24 cellular contexts compared by ENCODE assay signal in the genomic region with DNA sequence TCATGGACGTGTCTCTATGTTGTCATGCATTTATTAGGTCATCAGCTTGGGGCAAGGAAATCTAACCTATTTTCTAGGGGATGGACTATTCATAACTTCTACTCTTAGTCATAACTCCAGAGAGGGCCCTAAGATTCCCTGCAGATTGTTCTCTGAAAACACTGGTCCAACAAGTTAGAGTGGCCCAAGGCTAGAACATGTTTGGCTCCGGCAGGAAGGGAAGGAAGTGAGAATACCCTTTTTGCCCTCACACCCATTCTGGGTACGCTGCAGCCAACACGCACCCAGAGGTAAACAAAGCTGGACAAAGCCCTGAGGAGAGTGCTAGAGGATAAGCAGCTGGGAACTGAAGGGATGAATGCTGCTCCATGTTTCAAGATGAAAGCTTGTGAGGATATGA. TPM values are rescaled to one million over a fixed set of nuclear protein-coding genes. Genes with fewer than 3 reads are reported as not detected.
DNase-seq lines count a peak whose midpoint lies in the region; ATAC-seq and TF ChIP-seq lines count a peak whose summit lies in the region.
"Had no signal": no experiment of that assay in that cellular context is flagged by ENCODE, and none has a peak within 500 bp of the region (broad histone marks: within the 10 kb centered on the region; RNA-seq: fewer than 3 reads in every experiment).

No MANE protein-coding gene starts in this region.

- ATAC-seq in left cardiac atrium, result no peak
- ATAC-seq in activated T-helper 17 cell treated with anti-CD3 and anti-CD28 coated beads, Interleukin-2, amount 50 U/mL, for 72 hours (replicated peaks), result no peak
- ATAC-seq: gastrocnemius medialis, SK-N-SH treated with all-trans-retinoic acid at 6 μM for 48 hours had no signal

- no peak overlapping the region for H3K4me3 ChIP-seq in left ventricle myocardium inferior
- no peak overlapping the region for H3K4me3 ChIP-seq in stomach
- H3K4me3 ChIP-seq: coronary artery, gastrocnemius medialis had no signal

- TF ChIP-seq CTCF in left ventricle myocardium inferior (IDR thresholded peaks at IDR 0.05; ENCODE audit: borderline replicate concordance) (no peak), type B pancreatic cell (conservative IDR thresholded peaks at IDR 0.05) (no peak), stomach (IDR thresholded peaks at IDR 0.05) (no peak)

- no peak for TF ChIP-seq EP300 in stomach (IDR thresholded peaks at IDR 0.05)

- peaks cover 33% of the 10 kb centered on the region for H3K4me1 ChIP-seq in left ventricle myocardium inferior
- peaks cover 21 to 38% (median 30%) of the 10 kb centered on the region in 4 donors for H3K4me1 ChIP-seq in stomach

- DNase-seq in left ventricle myocardium inferior (no peak), left cardiac atrium (no peak), islet precursor cell (peak; percentile 47), type B pancreatic cell (ENCODE audit: extremely low spot score, unreplicated experiment) (no peak), stomach (no peak)
- DNase-seq: activated CD4-positive, CD25-positive, alpha-beta regulatory T cell treated with anti-CD3 and anti-CD28 coated beads, Interleukin-2, amount 50 U/mL, for 72 hours; activated naive CD8-positive, alpha-beta T cell treated with anti-CD3 and anti-CD28 coated beads, Interleukin-2, amount 10 ng/mL, durations not matched to agents 7 days and 5 days; brain microvascular endothelial cell; C1 segment of cervical spinal cord; gastrocnemius medialis; KG1; NCI-H1092; NCI-H2029; NCI-H345; stimulated activated CD4-positive, alpha-beta T cell treated with anti-CD3 and anti-CD28 coated beads, Interleukin-4, amount 100 ng/mL, for 4 hours; T-helper 9 cell had no signal

- H3K4me1 Mint-ChIP-seq in type B pancreatic cell (ENCODE audit: unreplicated experiment), result peaks cover 22% of the 10 kb centered on the region
- H3K4me1 Mint-ChIP-seq in activated T-helper 17 cell treated with anti-CD3 and anti-CD28 coated beads, Interleukin-2, amount 50 U/mL, for 72 hours, result no peaks in the 10 kb centered on the region

- peak overlapping the region; percentile 88 for H3K27ac Mint-ChIP-seq in type B pancreatic cell
- no peak overlapping the region for H3K27ac Mint-ChIP-seq in activated T-helper 17 cell treated with anti-CD3 and anti-CD28 coated beads, Interleukin-2, amount 50 U/mL, for 72 hours
- H3K27ac Mint-ChIP-seq: activated naive CD8-positive, alpha-beta T cell treated with anti-CD3 and anti-CD28 coated beads, Interleukin-2, amount 10 ng/mL, durations not matched to agents 7 days and 5 days; activated T-helper 1 cell treated with anti-CD3 and anti-CD28 coated beads, Interleukin-12 subunit alpha, Interleukin-12 subunit beta, Interleukin-2, Interleukin-4 antibody, amounts not matched to agents 30 ng/mL and 10 ng/mL and 1 ng/mL, durations not matched to agents 14 hours and 24 hours and 36 hours; mesothelial cell of epicardium; nephron; progenitor cell of endocrine pancreas had no signal

- no peaks in the 10 kb centered on the region for H3K27me3 Mint-ChIP-seq in type B pancreatic cell
- H3K27me3 Mint-ChIP-seq in activated T-helper 17 cell treated with anti-CD3 and anti-CD28 coated beads, Interleukin-2, amount 50 U/mL, for 72 hours, result no peaks in the 10 kb centered on the region
- H3K27me3 Mint-ChIP-seq: activated naive CD8-positive, alpha-beta T cell treated with anti-CD3 and anti-CD28 coated beads, Interleukin-2, amount 10 ng/mL, durations not matched to agents 7 days and 5 days; progenitor cell of endocrine pancreas had no signal

- WGBS in stomach, 5 donors, result 45 to 60% (median 54%) methylated on average over 4 of the region's 4 CpGs

- TF ChIP-seq POLR2A in stomach (IDR thresholded peaks at IDR 0.05), result no peak

- H3K36me3 ChIP-seq in left ventricle myocardium inferior (peaks cover 5% of the 10 kb centered on the region), stomach (peaks cover 4 to 32% (median 16%) of the 10 kb centered on the region in 4 donors)
- H3K36me3 ChIP-seq: gastrocnemius medialis had no signal

- H3K27me3 ChIP-seq in left ventricle myocardium inferior (ENCODE audit: low read depth) (no peaks in the 10 kb centered on the region), stomach (no peaks in the 10 kb centered on the region)
- H3K27me3 ChIP-seq: brain microvascular endothelial cell, gastrocnemius medialis had no signal

- no peaks in the 10 kb centered on the region for H3K9me3 Mint-ChIP-seq in type B pancreatic cell
- no peaks in the 10 kb centered on the region for H3K9me3 Mint-ChIP-seq in activated T-helper 17 cell treated with anti-CD3 and anti-CD28 coated beads, Interleukin-2, amount 50 U/mL, for 72 hours
- H3K9me3 Mint-ChIP-seq: activated naive CD8-positive, alpha-beta T cell treated with anti-CD3 and anti-CD28 coated beads, Interleukin-2, amount 10 ng/mL, durations not matched to agents 7 days and 5 days; activated T-helper 1 cell treated with anti-CD3 and anti-CD28 coated beads, Interleukin-12 subunit alpha, Interleukin-12 subunit beta, Interleukin-2, Interleukin-4 antibody, amounts not matched to agents 30 ng/mL and 10 ng/mL and 1 ng/mL, durations not matched to agents 14 hours and 24 hours and 36 hours; mesothelial cell of epicardium; nephron had no signal

- peak overlapping the region; percentile 55 for H3K4me3 Mint-ChIP-seq in type B pancreatic cell
- H3K4me3 Mint-ChIP-seq in activated T-helper 17 cell treated with anti-CD3 and anti-CD28 coated beads, Interleukin-2, amount 50 U/mL, for 72 hours, result no peak overlapping the region
- H3K4me3 Mint-ChIP-seq: activated naive CD8-positive, alpha-beta T cell treated with anti-CD3 and anti-CD28 coated beads, Interleukin-2, amount 10 ng/mL, durations not matched to agents 7 days and 5 days; activated T-helper 1 cell treated with anti-CD3 and anti-CD28 coated beads, Interleukin-12 subunit alpha, Interleukin-12 subunit beta, Interleukin-2, Interleukin-4 antibody, amounts not matched to agents 30 ng/mL and 10 ng/mL and 1 ng/mL, durations not matched to agents 14 hours and 24 hours and 36 hours; mesothelial cell of epicardium; nephron had no signal

- H3K36me3 Mint-ChIP-seq in type B pancreatic cell, result no peaks in the 10 kb centered on the region
- no peaks in the 10 kb centered on the region for H3K36me3 Mint-ChIP-seq in activated T-helper 17 cell treated with anti-CD3 and anti-CD28 coated beads, Interleukin-2, amount 50 U/mL, for 72 hours (ENCODE audit: low read depth)
- H3K36me3 Mint-ChIP-seq: activated naive CD8-positive, alpha-beta T cell treated with anti-CD3 and anti-CD28 coated beads, Interleukin-2, amount 10 ng/mL, durations not matched to agents 7 days and 5 days had no signal

- intact Hi-C loops in left ventricle myocardium inferior (cut with micrococcal nuclease) (loop anchor here (10.0 kb wide), 1 partner anchor 128 kb away; a partner anchor contains a TSS), left cardiac atrium (cut with DNase I) (loop anchor here (10.0 kb wide), 2 partner anchors 138 to 248 kb away; no protein-coding TSS in a partner anchor), stomach (cut with DNase I; ENCODE audit: low total_unique reads) (no loop called here)

- peak overlapping the region; percentile 27 for H3K27ac ChIP-seq in left ventricle myocardium inferior (replicated peaks)
- peak overlapping the region in 1 of 5 donors; percentile 23 for H3K27ac ChIP-seq in stomach
- H3K27ac ChIP-seq: brain microvascular endothelial cell, coronary artery, gastrocnemius medialis had no signal

- H3K9me3 ChIP-seq in left ventricle myocardium inferior (replicated peaks) (no peaks in the 10 kb centered on the region), stomach (no peaks in the 10 kb centered on the region)
- H3K9me3 ChIP-seq: gastrocnemius medialis had no signal

RNA-seq across cellular contexts. Expression of a gene that starts 9.9 kb away (rescaled TPM):
- 2.9 TPM for total RNA-seq in left ventricle myocardium inferior
- total RNA-seq in left cardiac atrium, result 1 to 10 TPM; 3.5 to 3.7 TPM
- total RNA-seq in type B pancreatic cell (ENCODE audit: low replicate concordance), result 1.5 and 2.8 TPM in 2 replicates
- 10 to 100 TPM in 1 of 5 donors, 1 to 10 TPM in 1, not detected in 3; 3.5 to 83.0 TPM for total RNA-seq in stomach
- polyA plus RNA-seq in stomach, result 1 to 10 TPM; 3.2 to 3.6 (median 3.4) TPM
- total RNA-seq in activated T-helper 17 cell treated with anti-CD3 and anti-CD28 coated beads, Interleukin-2, amount 50 U/mL, for 72 hours, result 1 to 10 TPM; 1.5 to 1.8 TPM
- total RNA-seq: A673 had no signal

RNA-seq across cellular contexts. Expression of a gene that starts 10.0 kb away (rescaled TPM):
- 9.6 TPM for total RNA-seq in left ventricle myocardium inferior
- total RNA-seq in left cardiac atrium, result 1 to 10 TPM; 7.6 to 9.6 TPM
- total RNA-seq in type B pancreatic cell (ENCODE audit: low replicate concordance), result 12.2 and 18.8 TPM in 2 replicates
- 100 to 1,000 TPM in 1 of 5 donors, 10 to 100 TPM in 2, 1 to 10 TPM in 2; 5.8 to 113 (median 10.4) TPM for total RNA-seq in stomach
- polyA plus RNA-seq in stomach, result 10 to 100 TPM; 19.7 to 31.5 (median 20.5) TPM
- total RNA-seq in activated T-helper 17 cell treated with anti-CD3 and anti-CD28 coated beads, Interleukin-2, amount 50 U/mL, for 72 hours, result 1 to 10 TPM; 9.1 to 9.4 TPM

RNA-seq across cellular contexts. Expression of a gene that starts 15.8 kb away (rescaled TPM):
- 3.4 TPM for total RNA-seq in left ventricle myocardium inferior
- total RNA-seq in left cardiac atrium, result 1 to 10 TPM; 2.5 to 4.8 TPM
- 4.7 and 6.5 TPM in 2 replicates for total RNA-seq in type B pancreatic cell (ENCODE audit: low replicate concordance)
- total RNA-seq in stomach, result 10 to 100 TPM in 3 of 5 donors, 1 to 10 TPM in 2; 1.1 to 56.7 (median 14.6) TPM
- 1 to 10 TPM; 3.5 to 7.2 (median 7.0) TPM for polyA plus RNA-seq in stomach
- total RNA-seq in activated T-helper 17 cell treated with anti-CD3 and anti-CD28 coated beads, Interleukin-2, amount 50 U/mL, for 72 hours, result 10 to 100 TPM; 10.7 to 16.5 TPM

RNA-seq across cellular contexts. Expression of a gene that starts 16.5 kb away (rescaled TPM):
- total RNA-seq in left ventricle myocardium inferior (7.1 TPM), left cardiac atrium (10 to 100 TPM in 1 of 2 donors, 1 to 10 TPM in 1; 9.0 to 10.2 TPM), type B pancreatic cell (ENCODE audit: low replicate concordance) (19.9 and 31.6 TPM in 2 replicates), stomach (10 to 100 TPM in 2 of 5 donors, 1 to 10 TPM in 2, under 1 TPM in 1; 0.87 to 30.3 (median 5.3) TPM)
- 10 to 100 TPM; 12.0 to 17.1 (median 16.2) TPM for polyA plus RNA-seq in stomach
- 10 to 100 TPM; 37.5 to 63.4 TPM for total RNA-seq in activated T-helper 17 cell treated with anti-CD3 and anti-CD28 coated beads, Interleukin-2, amount 50 U/mL, for 72 hours

RNA-seq across cellular contexts. Expression of a gene that starts 31.6 kb away (rescaled TPM):
- total RNA-seq in left ventricle myocardium inferior (0.58 TPM), left cardiac atrium (1 to 10 TPM; 1.1 to 1.2 TPM), type B pancreatic cell (ENCODE audit: low replicate concordance) (2.8 and 3.4 TPM in 2 replicates), stomach (10 to 100 TPM in 1 of 5 donors, 1 to 10 TPM in 2, under 1 TPM in 2; 0.18 to 28.1 (median 1.0) TPM)
- polyA plus RNA-seq in stomach, result 1 to 10 TPM in 2 of 3 donors, under 1 TPM in 1; 0.46 to 2.4 (median 2.0) TPM
- 100 to 1,000 TPM; 134 to 169 TPM for total RNA-seq in activated T-helper 17 cell treated with anti-CD3 and anti-CD28 coated beads, Interleukin-2, amount 50 U/mL, for 72 hours
